In genomic region chr4:2487632-2488031, GRCh38 we compare ENCODE assay signal across 12 cellular contexts. TPM values are rescaled to one million over a fixed set of nuclear protein-coding genes. Genes with fewer than 3 reads are reported as not detected.
DNase-seq lines count a peak whose midpoint lies in the region; ATAC-seq and TF ChIP-seq lines count a peak whose summit lies in the region.
"Had no signal": no experiment of that assay in that cellular context is flagged by ENCODE, and none has a peak within 500 bp of the region (broad histone marks: within the 10 kb centered on the region; RNA-seq: fewer than 3 reads in every experiment).

No MANE protein-coding gene starts in this region.

- H3K36me3 ChIP-seq in neutrophil = peaks cover 34% of the 10 kb centered on the region

- H3K9me3 Mint-ChIP-seq in IgD-negative memory B cell = no peaks in the 10 kb centered on the region

- ATAC-seq in GM18907 (IDR thresholded peaks at IDR 0.05; ENCODE audit: unreplicated experiment) = peak; percentile 61
- ATAC-seq in GM21723 (IDR thresholded peaks at IDR 0.05; ENCODE audit: unreplicated experiment) = peak; percentile 64
- ATAC-seq in HG02840 (IDR thresholded peaks at IDR 0.05; ENCODE audit: low FRiP score, unreplicated experiment) = no peak
- ATAC-seq: right lobe of liver had no signal

- peak overlapping the region in 3 of 4 donors; percentile 33 to 85 (median 43) for H3K4me3 Mint-ChIP-seq in IgD-negative memory B cell

- no peak for DNase-seq in stimulated activated CD4-positive, alpha-beta T cell treated with anti-CD3 and anti-CD28 coated beads, Interleukin-2, amount 100 ng/mL, for 24 hours
- DNase-seq in stimulated activated CD4-positive, alpha-beta T cell treated with anti-CD3 and anti-CD28 coated beads, Interleukin-4, amount 100 ng/mL, for 4 hours = no peak
- DNase-seq: activated naive CD4-positive, alpha-beta T cell treated with Interleukin-2 at 50 U/mL for 16 hours; left ventricle myocardium inferior; NCI-H2029; stimulated activated naive CD4-positive, alpha-beta T cell treated with Interleukin-2 at 50 U/mL for 16 hours had no signal

- TF ChIP-seq CTCF in neutrophil (IDR thresholded peaks at IDR 0.05) = no peak

- peaks cover 2% of the 10 kb centered on the region for H3K36me3 Mint-ChIP-seq in IgD-negative memory B cell

- no peaks in the 10 kb centered on the region for H3K9me3 ChIP-seq in neutrophil
- H3K9me3 ChIP-seq: left ventricle myocardium inferior, right lobe of liver had no signal

- H3K4me1 Mint-ChIP-seq in IgD-negative memory B cell = peaks cover 49 to 54% (median 50%) of the 10 kb centered on the region in 3 donors

- H3K27ac Mint-ChIP-seq in IgD-negative memory B cell = peak overlapping the region in 2 of 3 donors; percentile 51 to 86

- peak overlapping the region; percentile 86 for H3K27ac ChIP-seq in neutrophil
- H3K27ac ChIP-seq: right lobe of liver had no signal

- no peaks in the 10 kb centered on the region for H3K27me3 ChIP-seq in neutrophil
- H3K27me3 ChIP-seq: right lobe of liver had no signal

- no peak overlapping the region for H3K4me3 ChIP-seq in neutrophil (ENCODE audit: low read depth in 1 of 2, low read length in 1 of 2)
- H3K4me3 ChIP-seq: left ventricle myocardium inferior, right lobe of liver had no signal

- no peaks in the 10 kb centered on the region for H3K27me3 Mint-ChIP-seq in IgD-negative memory B cell

- peaks cover 36 to 39% of the 10 kb centered on the region in 2 experiments for H3K4me1 ChIP-seq in neutrophil (ENCODE audit: control insufficient read depth in 1 of 2, insufficient read depth in 1 of 2, low read depth in 1 of 2, low read length in 1 of 2)

RNA-seq across cellular contexts. Expression of gene RNF4, which starts 18.7 kb away (rescaled TPM):
- polyA plus RNA-seq in IgD-negative memory B cell = 94.0 TPM

RNA-seq across cellular contexts. Expression of gene FAM193A, which starts 48.8 kb away (rescaled TPM):
- 6.3 TPM for polyA plus RNA-seq in IgD-negative memory B cell
